Comparison of ENCODE assay signal across 1 cellular context in the genomic region with DNA sequence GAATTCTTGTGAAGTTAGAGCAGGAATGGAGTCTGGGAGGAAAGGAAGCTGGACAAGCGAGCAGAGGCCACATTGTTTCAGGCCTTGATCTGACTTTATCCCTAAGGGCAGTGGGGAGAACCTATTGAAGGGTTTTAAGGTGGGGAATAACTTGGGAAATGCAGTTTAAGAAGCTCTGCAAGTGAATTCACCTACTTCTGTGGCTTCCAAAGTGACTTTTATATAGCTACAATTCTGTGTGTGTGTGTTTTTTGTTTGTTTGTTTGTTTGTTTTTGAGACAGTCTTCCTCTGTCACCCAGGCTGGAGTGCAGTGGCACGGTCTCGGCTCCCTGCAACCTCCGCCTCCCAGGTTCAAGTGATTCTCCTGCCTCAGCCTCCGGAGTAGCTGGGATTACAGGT.
TF ChIP-seq lines count a peak whose summit lies in the region.

No MANE protein-coding gene starts in this region.

TF ChIP-seq in HEK293, 187 proteins besides CTCF, POLR2A, EP300 and RAD21:
- TF ChIP-seq ZNF394 (tag by site-specific recombination; IDR thresholded peaks at IDR 0.05; ENCODE audit: borderline replicate concordance), result peak; percentile 42; the same call in 1 of the 2 replicates
- TF ChIP-seq, protein P1, sequence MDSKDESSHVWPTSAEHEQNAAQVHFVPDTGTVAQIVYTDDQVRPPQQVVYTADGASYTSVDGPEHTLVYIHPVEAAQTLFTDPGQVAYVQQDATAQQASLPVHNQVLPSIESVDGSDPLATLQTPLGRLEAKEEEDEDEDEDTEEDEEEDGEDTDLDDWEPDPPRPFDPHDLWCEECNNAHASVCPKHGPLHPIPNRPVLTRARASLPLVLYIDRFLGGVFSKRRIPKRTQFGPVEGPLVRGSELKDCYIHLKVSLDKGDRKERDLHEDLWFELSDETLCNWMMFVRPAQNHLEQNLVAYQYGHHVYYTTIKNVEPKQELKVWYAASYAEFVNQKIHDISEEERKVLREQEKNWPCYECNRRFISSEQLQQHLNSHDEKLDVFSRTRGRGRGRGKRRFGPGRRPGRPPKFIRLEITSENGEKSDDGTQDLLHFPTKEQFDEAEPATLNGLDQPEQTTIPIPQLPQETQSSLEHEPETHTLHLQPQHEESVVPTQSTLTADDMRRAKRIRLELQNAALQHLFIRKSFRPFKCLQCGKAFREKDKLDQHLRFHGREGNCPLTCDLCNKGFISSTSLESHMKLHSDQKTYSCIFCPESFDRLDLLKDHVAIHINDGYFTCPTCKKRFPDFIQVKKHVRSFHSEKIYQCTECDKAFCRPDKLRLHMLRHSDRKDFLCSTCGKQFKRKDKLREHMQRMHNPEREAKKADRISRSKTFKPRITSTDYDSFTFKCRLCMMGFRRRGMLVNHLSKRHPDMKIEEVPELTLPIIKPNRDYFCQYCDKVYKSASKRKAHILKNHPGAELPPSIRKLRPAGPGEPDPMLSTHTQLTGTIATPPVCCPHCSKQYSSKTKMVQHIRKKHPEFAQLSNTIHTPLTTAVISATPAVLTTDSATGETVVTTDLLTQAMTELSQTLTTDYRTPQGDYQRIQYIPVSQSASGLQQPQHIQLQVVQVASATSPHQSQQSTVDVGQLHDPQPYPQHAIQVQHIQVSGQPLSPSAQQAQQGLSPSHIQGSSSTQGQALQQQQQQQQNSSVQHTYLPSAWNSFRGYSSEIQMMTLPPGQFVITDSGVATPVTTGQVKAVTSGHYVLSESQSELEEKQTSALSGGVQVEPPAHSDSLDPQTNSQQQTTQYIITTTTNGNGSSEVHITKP (tag by site-specific recombination; IDR thresholded peaks at IDR 0.05), result peak; percentile 75; the same call in 1 of the 2 replicates
